Comparison of ENCODE assay signal across 22 cellular contexts in the genomic region with DNA sequence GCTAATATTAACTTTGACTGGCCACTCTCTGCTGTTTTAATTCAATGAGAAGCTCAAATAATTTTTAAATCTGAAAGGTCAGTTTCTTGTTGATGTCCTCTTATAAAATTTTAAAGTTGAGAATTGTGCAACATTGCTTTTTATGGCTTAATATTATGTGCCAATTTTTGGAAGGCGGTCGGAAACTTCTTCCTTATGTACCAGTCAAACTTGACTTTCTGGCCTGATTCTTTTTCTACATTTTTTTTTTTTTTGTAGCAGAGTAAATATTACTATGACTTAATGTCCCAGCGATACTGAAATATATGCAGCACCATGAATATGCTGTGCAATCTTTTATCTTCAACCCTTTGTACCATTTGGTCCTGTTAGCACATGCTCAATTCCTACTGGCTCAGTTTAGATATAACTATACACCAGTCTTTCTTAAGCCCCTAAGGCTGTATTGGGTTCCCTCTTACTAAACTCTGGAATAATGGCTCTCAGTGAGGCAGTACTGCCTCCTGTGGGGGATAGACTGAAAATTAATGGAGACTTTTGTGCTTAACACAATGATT.
DNase-seq lines count a peak whose midpoint lies in the region; ATAC-seq, FAIRE-seq and TF ChIP-seq lines count a peak whose summit lies in the region.
"Had no signal": no experiment of that assay in that cellular context is flagged by ENCODE, and none has a peak within 500 bp of the region (broad histone marks: within the 10 kb centered on the region; RNA-seq: fewer than 3 reads in every experiment).

No MANE protein-coding gene starts in this region.

- intact Hi-C loops in K562 (cut with micrococcal nuclease): no loop called here

- WGBS in K562 (ENCODE audit: insufficient coverage, low coverage, missing lambda C conversion rate): 0% methylated on average over 3 of the region's 3 CpGs

- no peak overlapping the region for H3K27ac ChIP-seq in K562 (ENCODE audit: extremely low read depth, low read depth, low read length)
- H3K27ac ChIP-seq: A549, BLaER1, PC-9, SJSA1 had no signal

- TF ChIP-seq POLR2A in K562 (conservative IDR thresholded peaks at IDR 0.05): no peak

- H3K36me3 ChIP-seq in K562 (ENCODE audit: control insufficient read depth, insufficient read depth, low read length): no peaks in the 10 kb centered on the region
- H3K36me3 ChIP-seq: BLaER1, SJSA1 had no signal

- BruUV-seq in K562 (replicated peaks; lab: Mats Ljungman, UMichigan): no TSS peak

- no peak overlapping the region for H3K4me2 ChIP-seq in K562 (ENCODE audit: insufficient read depth, low read length)
- H3K4me2 ChIP-seq: A549, BLaER1, PC-9 had no signal

- POLR2A ChIA-PET in K562 (lab: Yijun Ruan, JAX): no interaction called here

- in situ Hi-C loops in GM13976 (cut with MboI; ENCODE audit: low sequenced_read_pairs, unreplicated experiment): no loop called here
- in situ Hi-C loops in K562 (cut with MboI): no loop called here

- no peaks in the 10 kb centered on the region for H3K4me1 ChIP-seq in K562 (replicated peaks in 1 of 2; ENCODE audit: control insufficient read depth in 2 of 2, insufficient read depth in 2 of 2, low read length in 2 of 2)
- H3K4me1 ChIP-seq: A549, BLaER1 had no signal

- TF ChIP-seq CTCF in GM13976 (IDR thresholded peaks at IDR 0.05; ENCODE audit: borderline replicate concordance, control extremely low read depth, extremely low read depth, insufficient read depth, missing control alignments): peak; percentile 3
- TF ChIP-seq CTCF in K562 (IDR thresholded peaks at IDR 0.05 in 2 of 3, conservative IDR thresholded peaks at IDR 0.05 in 1 of 3; ENCODE audit: insufficient read depth in 2 of 3, low read depth in 1 of 3, low read length in 3 of 3): peak in 1 of 3 experiments; percentile 21; a peak in 1 of 6 replicates

- no peak for FAIRE-seq in K562 (lab: Jason Lieb, UNC)
- FAIRE-seq: A549, GM12891, GM18507 had no signal

- no peak overlapping the region for H3K9ac ChIP-seq in K562 (ENCODE audit: insufficient read depth in 1 of 2, low read depth in 2 of 2, low read length in 2 of 2)
- H3K9ac ChIP-seq: BLaER1 had no signal

- no peaks in the 10 kb centered on the region for H3K27me3 ChIP-seq in K562 (ENCODE audit: control insufficient read depth in 2 of 2, insufficient read depth in 2 of 2, low read length in 2 of 2)
- H3K27me3 ChIP-seq: BLaER1, SJSA1 had no signal

- no peak overlapping the region for H3K4me3 ChIP-seq in K562
- H3K4me3 ChIP-seq: A549, BLaER1, PC-9, SJSA1 had no signal

- H3K79me2 ChIP-seq in K562 (ENCODE audit: control insufficient read depth, insufficient read depth, low read length): no peaks in the 10 kb centered on the region

- TF ChIP-seq EP300 in Ishikawa (IDR thresholded peaks at IDR 0.05; ENCODE audit: borderline replicate concordance): no peak
- TF ChIP-seq EP300 in K562 (IDR thresholded peaks at IDR 0.05; ENCODE audit: low read length): no peak

- no peak overlapping the region for H2AFZ ChIP-seq in K562 (ENCODE audit: low read depth, low read length)
- H2AFZ ChIP-seq: PC-9 had no signal

- no peak for DNase-seq in GM13976 (ENCODE audit: low spot score)
- peak in 1 of 4 experiments; percentile 2 for DNase-seq in K562 (ENCODE audit: extremely low read depth in 1 of 4, low spot score in 3 of 4)
- DNase-seq in iPS-NIHi11 (ENCODE audit: low spot score): peak; percentile 6
- DNase-seq in NCI-H2171 treated with DMSO at 0.1 percent for 48 hours (lab: John Stamatoyannopoulos, UW): no peak
- DNase-seq in SKM-1 (lab: John Stamatoyannopoulos, UW; ENCODE audit: unreplicated experiment): no peak
- no peak for DNase-seq in GM19238 (ENCODE audit: insufficient read length, low spot score)
- DNase-seq in activated CD4-positive, alpha-beta T cell treated with anti-CD3 and anti-CD28 coated beads for 48 hours: no peak
- DNase-seq: CD8-positive, alpha-beta memory T cell; DMS53; EL; KBM-7; NCI-H1436; NCI-H1930; NCI-H345; NCI-H524 treated with DMSO at 0.1 percent for 48 hours; PC-9 had no signal

- ATAC-seq in K562: peak; percentile 48; the same call in 2 of the 3 replicates
- ATAC-seq: A549 had no signal

- CTCF ChIA-PET in K562 (lab: Yijun Ruan, JAX; ENCODE audit: low intra/inter-chr PET ratio): interaction anchor here (0.7 kb wide), 1 partner anchor 444 kb away, joined by 3 read pairs; no protein-coding TSS in a partner anchor

- H3K9me1 ChIP-seq in K562 (ENCODE audit: control insufficient read depth, insufficient read depth, low read length): no peaks in the 10 kb centered on the region

- no peaks in the 10 kb centered on the region for H3K9me3 ChIP-seq in K562 (replicated peaks; ENCODE audit: control insufficient read depth, insufficient read depth, low read depth, low read length)
- H3K9me3 ChIP-seq: A549, BLaER1, SJSA1 had no signal

- peak; percentile 36; the same call in 1 of the 2 replicates for TF ChIP-seq RAD21 in Ishikawa (IDR thresholded peaks at IDR 0.05; ENCODE audit: low read depth)
- peak in 1 of 2 experiments; percentile 13; a peak in 1 of 4 replicates for TF ChIP-seq RAD21 in K562 (CRISPR knock-in tag; conservative IDR thresholded peaks at IDR 0.05 in 1 of 2, IDR thresholded peaks at IDR 0.05 in 1 of 2)

- H4K20me1 ChIP-seq in K562 (replicated peaks; ENCODE audit: control insufficient read depth, insufficient read depth, low read length): no peaks in the 10 kb centered on the region
- H4K20me1 ChIP-seq: BLaER1 had no signal

TF ChIP-seq in Ishikawa, 13 proteins besides CTCF, POLR2A, EP300 and RAD21:
- TF ChIP-seq CREB1 (IDR thresholded peaks at IDR 0.05; ENCODE audit: low read depth) (no peak), YY1 (IDR thresholded peaks at IDR 0.05; ENCODE audit: low read depth) (no peak)
TF ChIP-seq in Ishikawa: peak in this region for 0.

TF ChIP-seq in K562, 482 proteins besides CTCF, POLR2A, EP300 and RAD21 (continues in another document):
- no peak for TF ChIP-seq ZNF134 (CRISPR knock-in tag; conservative IDR thresholded peaks at IDR 0.05)
- TF ChIP-seq ZNF561 (CRISPR knock-in tag; conservative IDR thresholded peaks at IDR 0.05): no peak
- TF ChIP-seq, protein P1, sequence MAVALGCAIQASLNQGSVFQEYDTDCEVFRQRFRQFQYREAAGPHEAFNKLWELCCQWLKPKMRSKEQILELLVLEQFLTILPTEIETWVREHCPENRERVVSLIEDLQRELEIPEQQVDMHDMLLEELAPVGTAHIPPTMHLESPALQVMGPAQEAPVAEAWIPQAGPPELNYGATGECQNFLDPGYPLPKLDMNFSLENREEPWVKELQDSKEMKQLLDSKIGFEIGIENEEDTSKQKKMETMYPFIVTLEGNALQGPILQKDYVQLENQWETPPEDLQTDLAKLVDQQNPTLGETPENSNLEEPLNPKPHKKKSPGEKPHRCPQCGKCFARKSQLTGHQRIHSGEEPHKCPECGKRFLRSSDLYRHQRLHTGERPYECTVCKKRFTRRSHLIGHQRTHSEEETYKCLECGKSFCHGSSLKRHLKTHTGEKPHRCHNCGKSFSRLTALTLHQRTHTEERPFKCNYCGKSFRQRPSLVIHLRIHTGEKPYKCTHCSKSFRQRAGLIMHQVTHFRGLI (CRISPR knock-in tag; IDR thresholded peaks at IDR 0.05): no peak
- no peak for TF ChIP-seq HDGF (IDR thresholded peaks at IDR 0.05)
- TF ChIP-seq PYGO2 (tag; IDR thresholded peaks at IDR 0.05): no peak
- TF ChIP-seq, protein P2, sequence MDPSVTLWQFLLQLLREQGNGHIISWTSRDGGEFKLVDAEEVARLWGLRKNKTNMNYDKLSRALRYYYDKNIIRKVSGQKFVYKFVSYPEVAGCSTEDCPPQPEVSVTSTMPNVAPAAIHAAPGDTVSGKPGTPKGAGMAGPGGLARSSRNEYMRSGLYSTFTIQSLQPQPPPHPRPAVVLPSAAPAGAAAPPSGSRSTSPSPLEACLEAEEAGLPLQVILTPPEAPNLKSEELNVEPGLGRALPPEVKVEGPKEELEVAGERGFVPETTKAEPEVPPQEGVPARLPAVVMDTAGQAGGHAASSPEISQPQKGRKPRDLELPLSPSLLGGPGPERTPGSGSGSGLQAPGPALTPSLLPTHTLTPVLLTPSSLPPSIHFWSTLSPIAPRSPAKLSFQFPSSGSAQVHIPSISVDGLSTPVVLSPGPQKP (CRISPR knock-in tag; IDR thresholded peaks at IDR 0.05): no peak
- no peak for TF ChIP-seq ZBTB1 (CRISPR knock-in tag; IDR thresholded peaks at IDR 0.05; ENCODE audit: borderline replicate concordance, low read depth)
- no peak for TF ChIP-seq RFX7 (CRISPR knock-in tag; IDR thresholded peaks at IDR 0.05)
- no peak for TF ChIP-seq MAFF (IDR thresholded peaks at IDR 0.05; ENCODE audit: low read length)
- TF ChIP-seq, protein P3, sequence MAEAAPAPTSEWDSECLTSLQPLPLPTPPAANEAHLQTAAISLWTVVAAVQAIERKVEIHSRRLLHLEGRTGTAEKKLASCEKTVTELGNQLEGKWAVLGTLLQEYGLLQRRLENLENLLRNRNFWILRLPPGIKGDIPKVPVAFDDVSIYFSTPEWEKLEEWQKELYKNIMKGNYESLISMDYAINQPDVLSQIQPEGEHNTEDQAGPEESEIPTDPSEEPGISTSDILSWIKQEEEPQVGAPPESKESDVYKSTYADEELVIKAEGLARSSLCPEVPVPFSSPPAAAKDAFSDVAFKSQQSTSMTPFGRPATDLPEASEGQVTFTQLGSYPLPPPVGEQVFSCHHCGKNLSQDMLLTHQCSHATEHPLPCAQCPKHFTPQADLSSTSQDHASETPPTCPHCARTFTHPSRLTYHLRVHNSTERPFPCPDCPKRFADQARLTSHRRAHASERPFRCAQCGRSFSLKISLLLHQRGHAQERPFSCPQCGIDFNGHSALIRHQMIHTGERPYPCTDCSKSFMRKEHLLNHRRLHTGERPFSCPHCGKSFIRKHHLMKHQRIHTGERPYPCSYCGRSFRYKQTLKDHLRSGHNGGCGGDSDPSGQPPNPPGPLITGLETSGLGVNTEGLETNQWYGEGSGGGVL (CRISPR knock-in tag; IDR thresholded peaks at IDR 0.05): no peak
- TF ChIP-seq, protein P4, sequence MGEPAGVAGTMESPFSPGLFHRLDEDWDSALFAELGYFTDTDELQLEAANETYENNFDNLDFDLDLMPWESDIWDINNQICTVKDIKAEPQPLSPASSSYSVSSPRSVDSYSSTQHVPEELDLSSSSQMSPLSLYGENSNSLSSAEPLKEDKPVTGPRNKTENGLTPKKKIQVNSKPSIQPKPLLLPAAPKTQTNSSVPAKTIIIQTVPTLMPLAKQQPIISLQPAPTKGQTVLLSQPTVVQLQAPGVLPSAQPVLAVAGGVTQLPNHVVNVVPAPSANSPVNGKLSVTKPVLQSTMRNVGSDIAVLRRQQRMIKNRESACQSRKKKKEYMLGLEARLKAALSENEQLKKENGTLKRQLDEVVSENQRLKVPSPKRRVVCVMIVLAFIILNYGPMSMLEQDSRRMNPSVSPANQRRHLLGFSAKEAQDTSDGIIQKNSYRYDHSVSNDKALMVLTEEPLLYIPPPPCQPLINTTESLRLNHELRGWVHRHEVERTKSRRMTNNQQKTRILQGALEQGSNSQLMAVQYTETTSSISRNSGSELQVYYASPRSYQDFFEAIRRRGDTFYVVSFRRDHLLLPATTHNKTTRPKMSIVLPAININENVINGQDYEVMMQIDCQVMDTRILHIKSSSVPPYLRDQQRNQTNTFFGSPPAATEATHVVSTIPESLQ (CRISPR knock-in tag; IDR thresholded peaks at IDR 0.05): no peak
